Comparison of ENCODE assay signal across 8 cellular contexts in genomic region chr3:131167867-131168266, GRCh38.
"Had no signal": no experiment of that assay in that cellular context is flagged by ENCODE, and none has a peak within 500 bp of the region (broad histone marks: within the 10 kb centered on the region; RNA-seq: fewer than 3 reads in every experiment).

No MANE protein-coding gene starts in this region.

- H3K4me1 ChIP-seq: HAP-1 had no signal

- DNase-seq: GM23248, GOT3, H7, HFFc6, IMR-90, KG1 had no signal

- H3K4me3 ChIP-seq: GM23248, HAP-1, K562 had no signal

- H3K36me3 ChIP-seq: HAP-1 had no signal

- H3K9me3 ChIP-seq: HAP-1 had no signal
